ENCODE assay signal across 10 cellular contexts in genomic region chr14:85471744-85472143, GRCh38. TPM values are rescaled to one million over a fixed set of nuclear protein-coding genes. Genes with fewer than 3 reads are reported as not detected.
A peak's percentile ranks its signal among the peaks of the same experiment; 100 is the strongest.
DNase-seq lines count a peak whose midpoint lies in the region; FAIRE-seq and TF ChIP-seq lines count a peak whose summit lies in the region.
"Had no signal": no experiment of that assay in that cellular context is flagged by ENCODE, and none has a peak within 500 bp of the region (broad histone marks: within the 10 kb centered on the region; RNA-seq: fewer than 3 reads in every experiment).

No MANE protein-coding gene starts in this region.

- WGBS in mesodermal cell (ENCODE audit: insufficient coverage in 2 of 2), 2 experiments = 17 to 32% methylated on average over 3 of the region's 4 CpGs

- no peak overlapping the region for H3K4me3 ChIP-seq in mesodermal cell (ENCODE audit: extremely low read depth, insufficient read depth, low read length, poor library complexity, severe bottlenecking)
- H3K4me3 ChIP-seq: esophagus muscularis mucosa had no signal

- H3K27ac ChIP-seq in mesodermal cell (ENCODE audit: low read depth, low read length, severe bottlenecking) = peak overlapping the region; percentile 60
- H3K27ac ChIP-seq: esophagus muscularis mucosa had no signal

- peaks cover 38% of the 10 kb centered on the region for H3K4me1 ChIP-seq in mesodermal cell (ENCODE audit: control insufficient read depth, insufficient read depth, low read length, poor library complexity, severe bottlenecking)

- no peaks in the 10 kb centered on the region for H3K36me3 ChIP-seq in mesodermal cell (ENCODE audit: control insufficient read depth, insufficient read depth, low read length)
- H3K36me3 ChIP-seq: esophagus muscularis mucosa had no signal

- no peak for TF ChIP-seq CTCF in D721Med (IDR thresholded peaks at IDR 0.05; ENCODE audit: insufficient read depth, missing control alignments)

- no peaks in the 10 kb centered on the region for H3K9me3 ChIP-seq in mesodermal cell (ENCODE audit: control insufficient read depth, low read length)
- H3K9me3 ChIP-seq: esophagus muscularis mucosa had no signal

- DNase-seq in CMK (ENCODE audit: low read depth) = peak; percentile 39
- peak; percentile 84 for DNase-seq in NCI-H146 (lab: John Stamatoyannopoulos, UW)
- DNase-seq in dermis blood vessel endothelial cell = peak; percentile 100
- DNase-seq in effector CD4-positive, alpha-beta T cell = no peak
- DNase-seq in LoVo (ENCODE audit: low spot score) = no peak
- no peak for DNase-seq in D721Med (ENCODE audit: insufficient read length, low spot score)
- DNase-seq in midbrain (lab: John Stamatoyannopoulos, UW) = no peak
- DNase-seq: NCI-H510A treated with DMSO at 0.1 percent for 48 hours had no signal

- FAIRE-seq in D721Med (lab: Jason Lieb, UNC) = no peak

RNA-seq across cellular contexts. Expression of gene FLRT2, which starts 58.2 kb away (rescaled TPM):
- 213 and 216 TPM in 2 replicates for total RNA-seq in dermis blood vessel endothelial cell
- polyA plus RNA-seq in mesodermal cell (2013, experiment 1 of 2) = 82.3 TPM
- polyA plus RNA-seq in mesodermal cell (2013, experiment 2 of 2) = 80.4 TPM

Comparison
In these comparisons a context has a peak if more than half of its experiments do, and no peak if none do; other contexts are left out.
1. DNase-seq: peak in CMK (single experiment), NCI-H146 (single experiment) and dermis blood vessel endothelial cell (single experiment); none in effector CD4-positive, alpha-beta T cell (single experiment), LoVo (single experiment), D721Med (single experiment) and midbrain (single experiment).